In genomic region chr3:144032531-144033234, GRCh38 we compare ENCODE assay signal across 9 cellular contexts.
DNase-seq lines count a peak whose midpoint lies in the region; ATAC-seq lines count a peak whose summit lies in the region.
"Had no signal": no experiment of that assay in that cellular context is flagged by ENCODE, and none has a peak within 500 bp of the region (broad histone marks: within the 10 kb centered on the region; RNA-seq: fewer than 3 reads in every experiment).

No MANE protein-coding gene starts in this region.

- H3K27ac Mint-ChIP-seq in memory B cell, result peak overlapping the region; percentile 31
- H3K27ac Mint-ChIP-seq: WTC11 had no signal

- ATAC-seq in GM18867 (IDR thresholded peaks at IDR 0.05; ENCODE audit: unreplicated experiment), result peak; percentile 82
- ATAC-seq in GM21528 (IDR thresholded peaks at IDR 0.05; ENCODE audit: low FRiP score, unreplicated experiment), result peak; percentile 78
- peak; percentile 78 for ATAC-seq in HG03280 (IDR thresholded peaks at IDR 0.05; ENCODE audit: unreplicated experiment)
- no peak for ATAC-seq in memory B cell (ENCODE audit: low read depth)
- ATAC-seq: WTC11 had no signal

- no peaks in the 10 kb centered on the region for H3K9me3 Mint-ChIP-seq in memory B cell
- H3K9me3 Mint-ChIP-seq: WTC11 had no signal

- DNase-seq in memory B cell (ENCODE audit: low spot score in 2 of 2), result no peak
- no peak for DNase-seq in NCI-H2081 treated with DMSO at 0.1 percent for 48 hours (lab: John Stamatoyannopoulos, UW)
- no peak for DNase-seq in NK-92 treated with Interleukin-12 subunit alpha and Interleukin-12 subunit beta, amount 100 ng/mL, for 24 hours (lab: John Stamatoyannopoulos, UW)
- DNase-seq in LoVo (ENCODE audit: low spot score), result no peak
- no peak for DNase-seq in stimulated activated CD4-positive, alpha-beta T cell treated with anti-CD3 and anti-CD28 coated beads, Interleukin-15, amount 100 ng/mL, for 24 hours

- H3K4me1 Mint-ChIP-seq in memory B cell, result peaks cover 26% of the 10 kb centered on the region

- H3K4me3 Mint-ChIP-seq in memory B cell, result peak overlapping the region; percentile 65
- H3K4me3 Mint-ChIP-seq: WTC11 had no signal

- no peaks in the 10 kb centered on the region for H3K36me3 Mint-ChIP-seq in memory B cell
- H3K36me3 Mint-ChIP-seq: WTC11 had no signal

- no peaks in the 10 kb centered on the region for H3K27me3 Mint-ChIP-seq in memory B cell
